In genomic region chr17:39673335-39674081, GRCh38 we compare ENCODE assay signal across 15 cellular contexts. TPM values are rescaled to one million over a fixed set of nuclear protein-coding genes. Genes with fewer than 3 reads are reported as not detected.
"Had no signal": no experiment of that assay in that cellular context is flagged by ENCODE, and none has a peak within 500 bp of the region (broad histone marks: within the 10 kb centered on the region; RNA-seq: fewer than 3 reads in every experiment).

No MANE protein-coding gene starts in this region.

- H3K27me3 ChIP-seq: gastrocnemius medialis had no signal

- H3K4me3 Mint-ChIP-seq: activated CD4-positive, alpha-beta T cell treated with anti-CD3 and anti-CD28 coated beads, Interleukin-2, amount 10 ng/mL, durations not matched to agents 7 days and 5 days; T-helper 17 cell had no signal

- H3K79me2 ChIP-seq: parathyroid adenoma had no signal

- FAIRE-seq: bronchial epithelial cell had no signal

- ATAC-seq: gastrocnemius medialis, heart left ventricle, left colon, T-helper 17 cell had no signal

- H3K4me3 ChIP-seq: gastrocnemius medialis, heart left ventricle, tibial nerve had no signal

- DNase-seq: activated CD4-positive, alpha-beta T cell treated with anti-CD3 and anti-CD28 coated beads, Interleukin-2, amount 10 ng/mL, durations not matched to agents 7 days and 5 days; activated CD8-positive, alpha-beta memory T cell treated with anti-CD3 and anti-CD28 coated beads, Interleukin-2, amount 50 U/mL, for 48 hours; activated gamma-delta T cell treated with Interleukin-2 at 50 U/mL for 16 hours; anterior cingulate cortex; gastrocnemius medialis; left colon; midbrain; stimulated activated CD4-positive, alpha-beta T cell treated with anti-CD3 and anti-CD28 coated beads, Interleukin-2, amount 100 ng/mL, for 48 hours; stimulated activated naive CD4-positive, alpha-beta T cell; T-helper 17 cell had no signal

- H3K36me3 ChIP-seq: gastrocnemius medialis, heart left ventricle, tibial nerve had no signal

- H3K9me3 ChIP-seq: gastrocnemius medialis, heart left ventricle, tibial nerve had no signal

- H2AFZ ChIP-seq: parathyroid adenoma had no signal

- H3K9ac ChIP-seq: parathyroid adenoma had no signal

- H3K27ac Mint-ChIP-seq: activated CD4-positive, alpha-beta T cell treated with anti-CD3 and anti-CD28 coated beads, Interleukin-2, amount 10 ng/mL, durations not matched to agents 7 days and 5 days; T-helper 17 cell had no signal

- H3K9me3 Mint-ChIP-seq: activated CD4-positive, alpha-beta T cell treated with anti-CD3 and anti-CD28 coated beads, Interleukin-2, amount 10 ng/mL, durations not matched to agents 7 days and 5 days had no signal

RNA-seq across cellular contexts. Expression of gene PNMT, which starts 5.3 kb away (rescaled TPM):
- total RNA-seq: bronchial epithelial cell, epithelial cell of proximal tubule, T-helper 17 cell had no signal

RNA-seq across cellular contexts. Expression of gene TCAP, which starts 8.4 kb away (rescaled TPM):
- total RNA-seq: bronchial epithelial cell, epithelial cell of proximal tubule had no signal
